Comparison of ENCODE assay signal across 2 cellular contexts in the genomic region with DNA sequence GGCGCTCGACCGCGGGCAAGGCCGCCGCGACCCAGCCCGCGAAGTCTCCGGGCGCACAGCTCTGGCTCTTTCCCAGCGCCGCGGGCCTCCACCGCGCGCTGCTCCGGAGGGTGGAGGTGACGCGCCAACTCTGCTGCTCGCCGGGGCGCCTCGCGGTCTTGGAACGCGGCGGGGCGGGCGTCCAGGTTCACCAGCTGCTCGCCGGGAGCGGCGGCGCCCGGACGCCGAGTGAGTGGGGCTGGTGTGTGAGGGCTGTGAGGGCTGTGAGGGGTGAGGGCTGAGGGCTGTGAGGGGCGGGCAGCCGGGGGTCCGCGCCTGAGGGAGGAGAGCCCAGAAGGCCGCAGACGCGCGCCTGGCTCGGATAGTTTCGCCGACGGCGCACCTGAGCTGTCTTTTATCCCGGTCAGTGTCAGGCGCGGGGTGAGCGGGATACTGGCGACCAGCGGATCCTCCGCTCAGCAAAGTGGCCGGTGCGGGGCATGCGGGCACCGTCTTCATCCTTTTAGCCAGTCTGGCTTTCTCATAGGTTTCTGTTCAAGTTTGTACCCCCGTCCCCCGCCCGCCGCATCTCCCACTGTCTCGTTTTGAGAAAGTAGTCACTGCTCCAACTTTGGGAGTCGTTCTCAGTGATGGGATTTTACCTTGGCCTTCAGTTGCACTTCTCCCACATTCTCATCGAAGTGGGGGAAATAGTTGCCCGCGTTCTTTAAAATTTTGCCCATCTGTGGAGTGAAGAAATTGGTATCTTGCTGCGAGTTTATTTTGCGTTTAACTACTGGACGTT.
TF ChIP-seq lines count a peak whose summit lies in the region.

No MANE protein-coding gene starts in this region.

TF ChIP-seq in SK-N-SH, 30 proteins besides CTCF, POLR2A, EP300 and RAD21 (continued from another document):
- TF ChIP-seq, protein P1, sequence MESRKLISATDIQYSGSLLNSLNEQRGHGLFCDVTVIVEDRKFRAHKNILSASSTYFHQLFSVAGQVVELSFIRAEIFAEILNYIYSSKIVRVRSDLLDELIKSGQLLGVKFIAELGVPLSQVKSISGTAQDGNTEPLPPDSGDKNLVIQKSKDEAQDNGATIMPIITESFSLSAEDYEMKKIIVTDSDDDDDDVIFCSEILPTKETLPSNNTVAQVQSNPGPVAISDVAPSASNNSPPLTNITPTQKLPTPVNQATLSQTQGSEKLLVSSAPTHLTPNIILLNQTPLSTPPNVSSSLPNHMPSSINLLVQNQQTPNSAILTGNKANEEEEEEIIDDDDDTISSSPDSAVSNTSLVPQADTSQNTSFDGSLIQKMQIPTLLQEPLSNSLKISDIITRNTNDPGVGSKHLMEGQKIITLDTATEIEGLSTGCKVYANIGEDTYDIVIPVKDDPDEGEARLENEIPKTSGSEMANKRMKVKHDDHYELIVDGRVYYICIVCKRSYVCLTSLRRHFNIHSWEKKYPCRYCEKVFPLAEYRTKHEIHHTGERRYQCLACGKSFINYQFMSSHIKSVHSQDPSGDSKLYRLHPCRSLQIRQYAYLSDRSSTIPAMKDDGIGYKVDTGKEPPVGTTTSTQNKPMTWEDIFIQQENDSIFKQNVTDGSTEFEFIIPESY (IDR thresholded peaks at IDR 0.05; ENCODE audit: borderline replicate concordance, low read depth): no peak

TF ChIP-seq in liver, 16 proteins besides CTCF, POLR2A, EP300 and RAD21 (continued from another document):
- TF ChIP-seq, protein P2, sequence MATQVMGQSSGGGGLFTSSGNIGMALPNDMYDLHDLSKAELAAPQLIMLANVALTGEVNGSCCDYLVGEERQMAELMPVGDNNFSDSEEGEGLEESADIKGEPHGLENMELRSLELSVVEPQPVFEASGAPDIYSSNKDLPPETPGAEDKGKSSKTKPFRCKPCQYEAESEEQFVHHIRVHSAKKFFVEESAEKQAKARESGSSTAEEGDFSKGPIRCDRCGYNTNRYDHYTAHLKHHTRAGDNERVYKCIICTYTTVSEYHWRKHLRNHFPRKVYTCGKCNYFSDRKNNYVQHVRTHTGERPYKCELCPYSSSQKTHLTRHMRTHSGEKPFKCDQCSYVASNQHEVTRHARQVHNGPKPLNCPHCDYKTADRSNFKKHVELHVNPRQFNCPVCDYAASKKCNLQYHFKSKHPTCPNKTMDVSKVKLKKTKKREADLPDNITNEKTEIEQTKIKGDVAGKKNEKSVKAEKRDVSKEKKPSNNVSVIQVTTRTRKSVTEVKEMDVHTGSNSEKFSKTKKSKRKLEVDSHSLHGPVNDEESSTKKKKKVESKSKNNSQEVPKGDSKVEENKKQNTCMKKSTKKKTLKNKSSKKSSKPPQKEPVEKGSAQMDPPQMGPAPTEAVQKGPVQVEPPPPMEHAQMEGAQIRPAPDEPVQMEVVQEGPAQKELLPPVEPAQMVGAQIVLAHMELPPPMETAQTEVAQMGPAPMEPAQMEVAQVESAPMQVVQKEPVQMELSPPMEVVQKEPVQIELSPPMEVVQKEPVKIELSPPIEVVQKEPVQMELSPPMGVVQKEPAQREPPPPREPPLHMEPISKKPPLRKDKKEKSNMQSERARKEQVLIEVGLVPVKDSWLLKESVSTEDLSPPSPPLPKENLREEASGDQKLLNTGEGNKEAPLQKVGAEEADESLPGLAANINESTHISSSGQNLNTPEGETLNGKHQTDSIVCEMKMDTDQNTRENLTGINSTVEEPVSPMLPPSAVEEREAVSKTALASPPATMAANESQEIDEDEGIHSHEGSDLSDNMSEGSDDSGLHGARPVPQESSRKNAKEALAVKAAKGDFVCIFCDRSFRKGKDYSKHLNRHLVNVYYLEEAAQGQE (IDR thresholded peaks at IDR 0.05): no peak
- TF ChIP-seq RXRA (IDR thresholded peaks at IDR 0.05) (no peak), JUND (IDR thresholded peaks at IDR 0.05) (no peak), TAF1 (conservative IDR thresholded peaks at IDR 0.05) (no peak), NR2F2 (IDR thresholded peaks at IDR 0.05) (no peak), EGR1 (IDR thresholded peaks at IDR 0.05; ENCODE audit: low read depth in 2 of 2) (no peak)
- TF ChIP-seq, protein P3, sequence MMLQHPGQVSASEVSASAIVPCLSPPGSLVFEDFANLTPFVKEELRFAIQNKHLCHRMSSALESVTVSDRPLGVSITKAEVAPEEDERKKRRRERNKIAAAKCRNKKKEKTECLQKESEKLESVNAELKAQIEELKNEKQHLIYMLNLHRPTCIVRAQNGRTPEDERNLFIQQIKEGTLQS (IDR thresholded peaks at IDR 0.05): no peak
